ENCODE assay signal across 8 cellular contexts in the genomic region with DNA sequence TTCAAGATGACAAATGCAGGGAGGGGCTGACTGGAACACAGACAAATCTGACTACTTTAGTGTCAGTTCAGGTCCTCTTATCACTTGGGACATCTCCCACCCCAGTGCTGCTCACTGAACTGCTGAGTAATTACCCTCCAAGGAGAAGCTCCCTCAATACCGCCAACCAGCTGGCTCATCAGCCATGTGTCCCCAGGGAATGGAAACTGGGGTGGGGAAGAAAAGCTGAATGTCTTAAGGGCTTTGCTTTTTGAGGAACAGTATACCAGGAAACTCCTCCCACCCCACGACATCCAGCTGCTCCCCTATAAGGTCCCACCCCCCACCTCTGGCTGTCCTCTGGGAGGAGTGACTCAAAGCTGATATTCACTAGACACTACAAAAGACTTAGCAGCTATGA. TPM values are rescaled to one million over a fixed set of nuclear protein-coding genes. Genes with fewer than 3 reads are reported as not detected.
DNase-seq lines count a peak whose midpoint lies in the region; ATAC-seq and TF ChIP-seq lines count a peak whose summit lies in the region.

No MANE protein-coding gene starts in this region.

- H3K27ac Mint-ChIP-seq in naive thymus-derived CD8-positive, alpha-beta T cell, result peak overlapping the region in 3 of 10 donors; percentile 11 to 62 (median 19)
- no peak overlapping the region for H3K27ac Mint-ChIP-seq in endothelial cell (ENCODE audit: unreplicated experiment)

- TF ChIP-seq CTCF in brain microvascular endothelial cell (IDR thresholded peaks at IDR 0.05; ENCODE audit: low read depth, low read length, missing control alignments) (no peak), endothelial cell (IDR thresholded peaks at IDR 0.05; ENCODE audit: unreplicated experiment) (no peak)

- peaks cover 0 to 3% (median 0%) of the 10 kb centered on the region in 9 donors for H3K9me3 Mint-ChIP-seq in naive thymus-derived CD8-positive, alpha-beta T cell
- H3K9me3 Mint-ChIP-seq in endothelial cell (ENCODE audit: unreplicated experiment), result no peaks in the 10 kb centered on the region

- H3K36me3 ChIP-seq in brain microvascular endothelial cell (replicated peaks), result no peaks in the 10 kb centered on the region

- in situ Hi-C loops in brain microvascular endothelial cell (cut with HindIII; ENCODE audit: low pct_ligation_motif_present, low sequenced_read_pairs), result no loop called here

- POLR2A ChIA-PET in naive thymus-derived CD8-positive, alpha-beta T cell (lab: Charles Lee), result interaction anchor here (4.3 kb wide), 1 partner anchor 29 kb away, joined by 21 read pairs; a partner anchor contains a TSS

- peak; percentile 64 for DNase-seq in ELR (ENCODE audit: low read depth)
- peak; percentile 93 for DNase-seq in M059J (ENCODE audit: low read depth)
- peak; percentile 51 for DNase-seq in brain microvascular endothelial cell
- DNase-seq in naive thymus-derived CD8-positive, alpha-beta T cell, result no peak
- no peak for DNase-seq in activated gamma-delta T cell treated with Interleukin-2 at 50 U/mL for 16 hours
- DNase-seq in DMS79 (lab: John Stamatoyannopoulos, UW), result no peak
- no peak for DNase-seq in endothelial cell (ENCODE audit: low spot score)

- H3K27me3 Mint-ChIP-seq in naive thymus-derived CD8-positive, alpha-beta T cell, result no peaks in the 10 kb centered on the region
- H3K27me3 Mint-ChIP-seq in endothelial cell (ENCODE audit: unreplicated experiment), result peaks cover 4% of the 10 kb centered on the region

- peak overlapping the region; percentile 44 to 100 (median 93) for H3K4me3 Mint-ChIP-seq in naive thymus-derived CD8-positive, alpha-beta T cell
- no peak overlapping the region for H3K4me3 Mint-ChIP-seq in endothelial cell (ENCODE audit: unreplicated experiment)

- no peaks in the 10 kb centered on the region for H3K27me3 ChIP-seq in brain microvascular endothelial cell (replicated peaks)

- H3K4me3 ChIP-seq in brain microvascular endothelial cell (ENCODE audit: low read depth, low read length), result no peak overlapping the region

- peaks cover 10 to 33% (median 24%) of the 10 kb centered on the region in 4 donors for H3K4me1 Mint-ChIP-seq in naive thymus-derived CD8-positive, alpha-beta T cell
- H3K4me1 Mint-ChIP-seq in endothelial cell (ENCODE audit: unreplicated experiment), result peaks cover 4% of the 10 kb centered on the region

- H3K36me3 Mint-ChIP-seq in naive thymus-derived CD8-positive, alpha-beta T cell, result peaks cover 0 to 7% (median 6%) of the 10 kb centered on the region in 3 donors
- peaks cover 4% of the 10 kb centered on the region for H3K36me3 Mint-ChIP-seq in endothelial cell (ENCODE audit: low read depth, unreplicated experiment)

- no peak overlapping the region for H3K27ac ChIP-seq in brain microvascular endothelial cell

- ATAC-seq in naive thymus-derived CD8-positive, alpha-beta T cell, result no peak
- no peak for ATAC-seq in HG02623 (IDR thresholded peaks at IDR 0.05; ENCODE audit: unreplicated experiment)

RNA-seq across cellular contexts. Expression of a gene that starts 2.0 kb away (rescaled TPM):
- total RNA-seq in M059J (2014; rRNA removed; shearing (Covaris generic)), result 10.1 and 17.0 TPM in 2 replicates
- 1 to 10 TPM; 7.2 to 7.3 TPM for total RNA-seq in naive thymus-derived CD8-positive, alpha-beta T cell
- polyA plus RNA-seq in naive thymus-derived CD8-positive, alpha-beta T cell, result 1 to 10 TPM; 2.0 to 3.2 (median 2.8) TPM
- total RNA-seq in endothelial cell (ENCODE audit: unreplicated experiment), result 6.7 TPM

RNA-seq across cellular contexts. Expression of a gene that starts 30.1 kb away (rescaled TPM):
- total RNA-seq in M059J (2014; rRNA removed; shearing (Covaris generic)), result 3.9 and 4.8 TPM in 2 replicates
- total RNA-seq in naive thymus-derived CD8-positive, alpha-beta T cell, result 10 to 100 TPM; 32.7 to 33.7 TPM
- polyA plus RNA-seq in naive thymus-derived CD8-positive, alpha-beta T cell, result 1 to 10 TPM; 3.6 to 7.0 (median 5.5) TPM
- total RNA-seq in endothelial cell (ENCODE audit: unreplicated experiment), result 0.05 TPM

Comparison
In these comparisons a context has a peak if more than half of its experiments do, and no peak if none do; other contexts are left out.
1. DNase-seq: peak in ELR (single experiment), M059J (single experiment) and brain microvascular endothelial cell (single experiment); none in naive thymus-derived CD8-positive, alpha-beta T cell (0 of 10), activated gamma-delta T cell treated with Interleukin-2 at 50 U/mL for 16 hours (single experiment), DMS79 (single experiment) and endothelial cell (single experiment).